In the genomic region with DNA sequence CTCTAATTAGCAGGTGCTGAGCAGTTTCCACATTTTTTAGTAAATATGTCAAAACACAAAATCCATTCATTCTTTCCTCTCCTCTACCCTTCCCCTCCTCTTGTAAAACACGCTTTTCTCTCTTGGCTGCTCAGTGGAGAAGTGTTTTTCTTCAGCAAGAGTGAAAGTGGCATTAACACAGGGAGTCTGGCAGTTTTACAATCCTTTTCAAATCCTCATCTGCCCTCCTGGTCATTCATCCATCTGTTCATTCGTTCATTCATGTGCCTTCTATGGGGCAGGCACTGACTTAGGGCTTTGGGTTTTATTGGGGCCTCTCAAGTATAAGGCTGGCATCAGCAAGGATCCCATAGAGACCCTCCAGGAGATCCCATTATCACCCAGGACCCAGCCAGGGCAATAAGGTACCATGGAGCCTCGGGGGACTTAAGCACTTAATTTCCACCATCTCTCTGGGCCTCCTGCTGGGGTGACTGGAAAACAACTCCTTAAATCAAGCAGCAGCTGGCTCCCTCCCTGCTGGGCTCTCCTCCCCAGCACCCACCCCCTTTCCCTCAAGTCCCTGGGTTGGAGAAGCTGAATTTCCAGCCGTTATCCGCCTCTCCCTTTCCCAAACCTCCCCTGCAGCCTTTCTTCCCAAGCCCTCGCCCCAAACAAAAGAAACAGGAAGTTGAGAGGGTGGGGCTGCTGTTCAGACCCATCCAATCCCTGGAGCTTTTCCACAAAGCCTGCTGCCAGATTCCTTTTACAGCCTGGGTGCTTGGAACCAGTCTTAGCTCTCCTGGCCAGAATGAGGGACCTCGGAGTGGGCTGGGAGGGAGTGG, we compare ENCODE assay signal across 8 cellular contexts. TPM values are rescaled to one million over a fixed set of nuclear protein-coding genes. Genes with fewer than 3 reads are reported as not detected.
DNase-seq lines count a peak whose midpoint lies in the region; ATAC-seq, FAIRE-seq and TF ChIP-seq lines count a peak whose summit lies in the region.

No MANE protein-coding gene starts in this region.

- no peak for TF ChIP-seq POLR2A in endothelial cell of umbilical vein (IDR thresholded peaks at IDR 0.05; ENCODE audit: low read depth, low read length)

- no TSS peak for BruUV-seq in endothelial cell of umbilical vein (replicated peaks; lab: Mats Ljungman, UMichigan)

- no peaks in the 10 kb centered on the region for H3K36me3 Mint-ChIP-seq in nephron (ENCODE audit: low read depth)
- H3K36me3 Mint-ChIP-seq in stimulated activated memory B cell treated with anti-CD40 and anti-IgM and Interleukin-4, amounts not matched to agents 10 μg/mL and 1 μg/mL and 100 μg/mL, for 72 hours, result no peaks in the 10 kb centered on the region

- intact Hi-C loops in endothelial cell of umbilical vein (cut with micrococcal nuclease), result no loop called here

- CTCF ChIA-PET in endothelial cell of umbilical vein (lab: Charles Lee), result interaction anchor here (0.8 to 1.5 kb wide), 9 partner anchors 9 to 117 kb away, joined by 3 to 5 read pairs (median 4); no protein-coding TSS in a partner anchor

- peaks cover 11% of the 10 kb centered on the region for H3K4me1 ChIP-seq in endothelial cell of umbilical vein (ENCODE audit: control insufficient read depth, extremely low read depth, insufficient read depth, low read length)

- no peak for ATAC-seq in stimulated activated memory B cell treated with anti-CD40 and anti-IgM and Interleukin-4, amounts not matched to agents 10 μg/mL and 1 μg/mL and 100 μg/mL, for 72 hours
- ATAC-seq in HG02884 (IDR thresholded peaks at IDR 0.05; ENCODE audit: unreplicated experiment), result no peak
- no peak for ATAC-seq in HG03159 (IDR thresholded peaks at IDR 0.05; ENCODE audit: unreplicated experiment)

- H3K4me3 ChIP-seq in endothelial cell of umbilical vein (replicated peaks in 1 of 3; ENCODE audit: insufficient read depth in 1 of 3, low read depth in 1 of 3, low read length in 3 of 3), result no peak overlapping the region

- H3K36me3 ChIP-seq in endothelial cell of umbilical vein (ENCODE audit: control insufficient read depth in 2 of 2, extremely low read depth in 1 of 2, insufficient read depth in 2 of 2, low read length in 2 of 2), result no peaks in the 10 kb centered on the region

- H3K27ac ChIP-seq in endothelial cell of umbilical vein (ENCODE audit: insufficient read depth, low read depth, low read length), result no peak overlapping the region

- peak in 1 of 2 donors; percentile 19 for TF ChIP-seq CTCF in endothelial cell of umbilical vein (IDR thresholded peaks at IDR 0.05; ENCODE audit: extremely low read depth in 1 of 2, insufficient read depth in 1 of 2, low read depth in 1 of 2, low read length in 2 of 2)
- TF ChIP-seq CTCF in nephron (IDR thresholded peaks at IDR 0.05; ENCODE audit: unreplicated experiment in 3 of 3), result peak in 1 of 3 experiments; percentile 10

- peaks cover 23% of the 10 kb centered on the region for H3K27me3 Mint-ChIP-seq in nephron (ENCODE audit: low read depth)
- peaks cover 13% of the 10 kb centered on the region for H3K27me3 Mint-ChIP-seq in stimulated activated memory B cell treated with anti-CD40 and anti-IgM and Interleukin-4, amounts not matched to agents 10 μg/mL and 1 μg/mL and 100 μg/mL, for 72 hours

- H2AFZ ChIP-seq in endothelial cell of umbilical vein (ENCODE audit: low read depth, low read length), result peak overlapping the region; percentile 46

- dilution Hi-C loops in endothelial cell of umbilical vein (cut with MboI; ENCODE audit: extremely low pct_ligation_motif_present, low sequenced_read_pairs), result no loop called here

- peak overlapping the region in 1 of 3 experiments; percentile 10 for H3K4me3 Mint-ChIP-seq in nephron
- H3K4me3 Mint-ChIP-seq in stimulated activated memory B cell treated with anti-CD40 and anti-IgM and Interleukin-4, amounts not matched to agents 10 μg/mL and 1 μg/mL and 100 μg/mL, for 72 hours, result no peak overlapping the region

- no peaks in the 10 kb centered on the region for H3K9me3 Mint-ChIP-seq in nephron
- no peaks in the 10 kb centered on the region for H3K9me3 Mint-ChIP-seq in stimulated activated memory B cell treated with anti-CD40 and anti-IgM and Interleukin-4, amounts not matched to agents 10 μg/mL and 1 μg/mL and 100 μg/mL, for 72 hours

- FAIRE-seq in endothelial cell of umbilical vein (lab: Jason Lieb, UNC), result peak; percentile 80

- no peaks in the 10 kb centered on the region for H3K79me2 ChIP-seq in endothelial cell of umbilical vein (ENCODE audit: control insufficient read depth, insufficient read depth, low read length)

- H3K27ac Mint-ChIP-seq in nephron, result peak overlapping the region; percentile 64 to 93 (median 69)
- no peak overlapping the region for H3K27ac Mint-ChIP-seq in stimulated activated memory B cell treated with anti-CD40 and anti-IgM and Interleukin-4, amounts not matched to agents 10 μg/mL and 1 μg/mL and 100 μg/mL, for 72 hours

- H3K9me1 ChIP-seq in endothelial cell of umbilical vein (replicated peaks; ENCODE audit: control insufficient read depth, extremely low read depth, insufficient read depth, low read length), result no peaks in the 10 kb centered on the region

- no peaks in the 10 kb centered on the region for H3K9me3 ChIP-seq in endothelial cell of umbilical vein (replicated peaks; ENCODE audit: control insufficient read depth, insufficient read depth, low read length)

- H4K20me1 ChIP-seq in endothelial cell of umbilical vein (replicated peaks; ENCODE audit: control insufficient read depth, extremely low read depth, insufficient read depth, low read length), result no peaks in the 10 kb centered on the region

- POLR2A ChIA-PET in endothelial cell of umbilical vein (lab: Charles Lee), result interaction anchor here (1.1 kb wide), 1 partner anchor 33 kb away, joined by 3 read pairs; a partner anchor contains a TSS

- no peak overlapping the region for H3K9ac ChIP-seq in endothelial cell of umbilical vein (replicated peaks; ENCODE audit: extremely low read depth, insufficient read depth, low read length)

- DNase-seq in ELF-1 (ENCODE audit: low read depth, low spot score) (peak; percentile 91), NCI-H345 (lab: John Stamatoyannopoulos, UW) (peak; percentile 90), endothelial cell of umbilical vein (ENCODE audit: low read depth, low spot score) (peak; percentile 57)
- DNase-seq in activated T-cell treated with anti-CD3 and anti-CD28 coated beads, Interleukin-2, amount 50 U/mL, for 1 hour, result no peak

- no peaks in the 10 kb centered on the region for H3K27me3 ChIP-seq in endothelial cell of umbilical vein (ENCODE audit: control insufficient read depth in 2 of 2, insufficient read depth in 2 of 2, low read length in 2 of 2)

- peak overlapping the region; percentile 23 for H3K4me2 ChIP-seq in endothelial cell of umbilical vein (ENCODE audit: insufficient read depth, low read length)

- peaks cover 40% of the 10 kb centered on the region for H3K4me1 Mint-ChIP-seq in nephron
- H3K4me1 Mint-ChIP-seq in stimulated activated memory B cell treated with anti-CD40 and anti-IgM and Interleukin-4, amounts not matched to agents 10 μg/mL and 1 μg/mL and 100 μg/mL, for 72 hours, result no peaks in the 10 kb centered on the region

TF ChIP-seq in endothelial cell of umbilical vein, 7 proteins besides CTCF, POLR2A, EP300 and RAD21:
- TF ChIP-seq MYC (IDR thresholded peaks at IDR 0.05; ENCODE audit: low read depth, low read length) (no peak), FOS (IDR thresholded peaks at IDR 0.05; ENCODE audit: borderline replicate concordance, insufficient read depth, low read length) (no peak), GATA2 (IDR thresholded peaks at IDR 0.05; ENCODE audit: insufficient read depth, insufficient read length, low read depth, low read length) (no peak), EZH2 (IDR thresholded peaks at IDR 0.05; ENCODE audit: borderline replicate concordance, low read depth, low read length, severe bottlenecking) (no peak), JUN (IDR thresholded peaks at IDR 0.05; ENCODE audit: borderline replicate concordance, insufficient read depth, insufficient read length, low read depth) (no peak), POLR2AphosphoS5 (IDR thresholded peaks at IDR 0.05; ENCODE audit: insufficient read depth, low read depth, low read length) (no peak)
- TF ChIP-seq, protein P1, sequence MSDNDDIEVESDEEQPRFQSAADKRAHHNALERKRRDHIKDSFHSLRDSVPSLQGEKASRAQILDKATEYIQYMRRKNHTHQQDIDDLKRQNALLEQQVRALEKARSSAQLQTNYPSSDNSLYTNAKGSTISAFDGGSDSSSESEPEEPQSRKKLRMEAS (IDR thresholded peaks at IDR 0.05; ENCODE audit: insufficient read depth, insufficient read length), result no peak
TF ChIP-seq in endothelial cell of umbilical vein: peak in this region for 0.

RNA-seq across cellular contexts. Expression of a gene that starts 32.6 kb away (rescaled TPM):
- total RNA-seq in endothelial cell of umbilical vein, result 21.5 and 25.2 TPM in 2 replicates
- 11.3 and 11.7 TPM in 2 replicates for polyA plus RNA-seq in endothelial cell of umbilical vein
- polyA plus RNA-seq in endothelial cell of umbilical vein (2011; cell fraction: cytosol; rRNA removed), result 12.3 and 12.4 TPM in 2 replicates
- polyA plus RNA-seq in endothelial cell of umbilical vein (2011; cell fraction: nucleus; rRNA removed), result 7.8 and 8.5 TPM in 2 replicates
- polyA plus RNA-seq in endothelial cell of umbilical vein (2012), result 21.6 and 29.0 TPM in 2 replicates
- 10.8 and 12.8 TPM in 2 replicates for polyA minus RNA-seq in endothelial cell of umbilical vein
- polyA minus RNA-seq in endothelial cell of umbilical vein (2011; cell fraction: cytosol; rRNA and poly(A)+ RNA removed), result not detected
- 9.0 and 10.9 TPM in 2 replicates for polyA minus RNA-seq in endothelial cell of umbilical vein (2011; cell fraction: nucleus; rRNA and poly(A)+ RNA removed)
